ENCODE assay signal across 13 cellular contexts in the genomic region with DNA sequence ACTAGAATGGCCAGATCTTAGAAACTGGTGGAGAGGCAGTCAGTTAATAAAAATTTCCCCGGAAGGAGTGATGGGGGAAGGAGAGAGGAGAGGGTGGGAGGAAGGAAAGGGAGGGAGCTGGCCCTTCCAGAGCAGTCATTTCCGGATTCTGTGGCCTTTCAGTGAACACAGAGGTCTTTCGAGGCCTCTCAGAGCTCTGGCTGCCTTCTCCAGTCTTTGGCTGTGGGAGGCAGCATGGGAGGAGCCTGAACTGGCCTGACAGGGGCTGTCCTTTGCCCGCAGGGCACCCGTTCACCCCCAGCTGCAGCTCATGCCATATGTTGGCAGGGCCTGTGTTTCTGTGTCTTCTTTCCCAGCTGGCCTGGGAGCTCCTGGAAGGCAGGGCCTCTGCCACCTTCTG.
DNase-seq lines count a peak whose midpoint lies in the region; ATAC-seq, FAIRE-seq and TF ChIP-seq lines count a peak whose summit lies in the region.
"Had no signal": no experiment of that assay in that cellular context is flagged by ENCODE, and none has a peak within 500 bp of the region (broad histone marks: within the 10 kb centered on the region; RNA-seq: fewer than 3 reads in every experiment).

No MANE protein-coding gene starts in this region.

- POLR2A ChIA-PET in HepG2 (lab: Yijun Ruan, JAX): no interaction called here

- no peaks in the 10 kb centered on the region for H3K9me3 ChIP-seq in right lobe of liver
- H3K9me3 ChIP-seq in HepG2 (ENCODE audit: low read length): no peaks in the 10 kb centered on the region
- no peaks in the 10 kb centered on the region for H3K9me3 ChIP-seq in aorta (ENCODE audit: control insufficient read depth, low read length)
- H3K9me3 ChIP-seq in transverse colon: no peaks in the 10 kb centered on the region

- CTCF ChIA-PET in HepG2 (lab: Yijun Ruan, JAX; ENCODE audit: low intra/inter-chr PET ratio, low total read pairs): no interaction called here

- in situ Hi-C loops in HepG2 (cut with HindIII; ENCODE audit: extremely low pct_ligation_motif_present, low pct_unique_long_range_greater_than_20kb) (no loop called here), transverse colon (cut with MboI; ENCODE audit: low pct_ligation_motif_present in 1 of 4, low pct_unique_long_range_greater_than_20kb in 1 of 4, low sequenced_read_pairs in 3 of 4) (no loop called here)

- no peaks in the 10 kb centered on the region for H4K20me1 ChIP-seq in HepG2 (ENCODE audit: insufficient read depth, low read length)

- H3K27me3 ChIP-seq in right lobe of liver (no peaks in the 10 kb centered on the region), HepG2 (ENCODE audit: control insufficient read depth in 1 of 2, insufficient read depth in 2 of 2, low read length in 2 of 2) (peaks cover 0 to 23% of the 10 kb centered on the region in 2 experiments; a peak in 3 of 5 replicates), aorta (ENCODE audit: control insufficient read depth in 1 of 2, insufficient read depth in 2 of 2, low read length in 1 of 2) (no peaks in the 10 kb centered on the region), transverse colon (no peaks in the 10 kb centered on the region)
- H3K27me3 ChIP-seq: foreskin keratinocyte had no signal

- intact Hi-C loops in right lobe of liver (cut with DNase I) (no loop called here), HepG2 (cut with micrococcal nuclease; ENCODE audit: unreplicated experiment) (no loop called here), aorta (cut with DNase I) (no loop called here), transverse colon (cut with DNase I; ENCODE audit: low total_unique reads) (no loop called here)

- no peak for TF ChIP-seq CTCF in right lobe of liver (IDR thresholded peaks at IDR 0.05)
- no peak for TF ChIP-seq CTCF in HepG2 (CRISPR knock-in tag; IDR thresholded peaks at IDR 0.05)
- no peak for TF ChIP-seq CTCF in GM10266 (IDR thresholded peaks at IDR 0.05; ENCODE audit: control insufficient read depth, insufficient read depth, low read depth, missing control alignments)
- no peak for TF ChIP-seq CTCF in transverse colon (IDR thresholded peaks at IDR 0.05)

- H3K36me3 ChIP-seq in right lobe of liver (no peaks in the 10 kb centered on the region), HepG2 (replicated peaks in 1 of 2; ENCODE audit: control insufficient read depth in 1 of 2, insufficient read depth in 2 of 2, low read length in 2 of 2) (no peaks in the 10 kb centered on the region), aorta (ENCODE audit: control insufficient read depth in 1 of 2, insufficient read depth in 2 of 2, low read length in 1 of 2) (no peaks in the 10 kb centered on the region), transverse colon (no peaks in the 10 kb centered on the region)

- TF ChIP-seq POLR2A in right lobe of liver (IDR thresholded peaks at IDR 0.05) (no peak), HepG2 (IDR thresholded peaks at IDR 0.05; ENCODE audit: insufficient read depth in 1 of 2, low read depth in 2 of 2, low read length in 2 of 2) (no peak), transverse colon (IDR thresholded peaks at IDR 0.05) (no peak)

- BruUV-seq in HepG2 (replicated peaks; lab: Mats Ljungman, UMichigan): no TSS peak

- H3K4me3 ChIP-seq in right lobe of liver (no peak overlapping the region), HepG2 (replicated peaks in 1 of 3; ENCODE audit: insufficient read depth in 1 of 3, low read depth in 2 of 3, low read length in 3 of 3) (no peak overlapping the region), aorta (ENCODE audit: low read length in 2 of 2) (no peak overlapping the region), transverse colon (no peak overlapping the region)
- H3K4me3 ChIP-seq: SK-N-MC had no signal

- no peak overlapping the region for H2AFZ ChIP-seq in HepG2 (ENCODE audit: low read length)

- no peak overlapping the region for H3K9ac ChIP-seq in HepG2 (ENCODE audit: insufficient read depth, low read depth, low read length)

- 26% methylated on average over 3 of the region's 5 CpGs for WGBS in right lobe of liver (ENCODE audit: insufficient coverage, low coverage, low lambda C conversion rate, missing lambda C conversion rate)
- 6% methylated on average over 5 of the region's 5 CpGs for WGBS in HepG2 (ENCODE audit: low lambda C conversion rate)
- WGBS in aorta, 2 donors: 9 to 15% methylated on average over 5 of the region's 5 CpGs
- WGBS in transverse colon (ENCODE audit: low coverage in 1 of 2), 2 donors: 59% methylated on average over 5 of the region's 5 CpGs; no CpG with 5 or more reads in 1 of the 2 donors

- H3K4me1 ChIP-seq in right lobe of liver: no peaks in the 10 kb centered on the region
- H3K4me1 ChIP-seq in HepG2 (ENCODE audit: insufficient read depth, low read length): no peaks in the 10 kb centered on the region
- no peaks in the 10 kb centered on the region for H3K4me1 ChIP-seq in aorta (ENCODE audit: control insufficient read depth in 1 of 2, insufficient read depth in 2 of 2, low read length in 2 of 2)
- H3K4me1 ChIP-seq in transverse colon: no peaks in the 10 kb centered on the region

- TF ChIP-seq EP300 in HepG2 (IDR thresholded peaks at IDR 0.05; ENCODE audit: low read depth in 2 of 2, low read length in 2 of 2) (no peak), HepG2 (CRISPR knock-in tag; IDR thresholded peaks at IDR 0.05; ENCODE audit: borderline replicate concordance) (no peak), transverse colon (IDR thresholded peaks at IDR 0.05; ENCODE audit: low read depth) (no peak)

- no peak overlapping the region for H3K27ac ChIP-seq in right lobe of liver
- no peak overlapping the region for H3K27ac ChIP-seq in HepG2 (ENCODE audit: extremely low read length, insufficient read depth, low read length)
- H3K27ac ChIP-seq in aorta (ENCODE audit: low read depth in 1 of 2, low read length in 2 of 2): no peak overlapping the region
- H3K27ac ChIP-seq in transverse colon: no peak overlapping the region
- H3K27ac ChIP-seq: foreskin keratinocyte, SK-N-MC had no signal

- TF ChIP-seq RAD21 in HepG2 (CRISPR knock-in tag; IDR thresholded peaks at IDR 0.05): no peak

- no peaks in the 10 kb centered on the region for H3K79me2 ChIP-seq in HepG2 (ENCODE audit: insufficient read depth, low read length)

- DNase-seq in right lobe of liver (peak; percentile 48 to 74 (median 70)), HepG2 (ENCODE audit: low spot score) (no peak), cerebellar cortex (ENCODE audit: low spot score) (peak; percentile 34), kidney glomerular epithelial cell (lab: John Stamatoyannopoulos, UW) (peak; percentile 28), aorta (peak in 1 of 2 donors; percentile 47), epidermal melanocyte (ENCODE audit: insufficient read length, low spot score) (no peak), GM10266 (ENCODE audit: extremely low spot score) (no peak), transverse colon (no peak)
- DNase-seq: activated CD4-positive, alpha-beta T cell treated with anti-CD3 and anti-CD28 coated beads for 36 hours; activated effector memory CD4-positive, alpha-beta T cell treated with anti-CD3 and anti-CD28 coated beads, Interleukin-2, amount 50 U/mL, for 16 hours; foreskin keratinocyte; NCI-H510A treated with DMSO at 0.1 percent for 48 hours had no signal

- FAIRE-seq in HepG2 (lab: Jason Lieb, UNC): no peak

- no peak overlapping the region for H3K4me2 ChIP-seq in HepG2 (ENCODE audit: low read depth, low read length)

- peak; percentile 90 to 96 (median 94) for ATAC-seq in right lobe of liver
- no peak; the same call in 1 of the 3 replicates for ATAC-seq in HepG2
- ATAC-seq in aorta (ENCODE audit: low FRiP score): peak; percentile 44
- ATAC-seq: activated CD4-positive, alpha-beta T cell treated with anti-CD3 and anti-CD28 coated beads for 36 hours; foreskin keratinocyte had no signal

TF ChIP-seq in HepG2, 621 proteins besides CTCF, POLR2A, EP300 and RAD21 (continues in another document):
- TF ChIP-seq, protein P1, sequence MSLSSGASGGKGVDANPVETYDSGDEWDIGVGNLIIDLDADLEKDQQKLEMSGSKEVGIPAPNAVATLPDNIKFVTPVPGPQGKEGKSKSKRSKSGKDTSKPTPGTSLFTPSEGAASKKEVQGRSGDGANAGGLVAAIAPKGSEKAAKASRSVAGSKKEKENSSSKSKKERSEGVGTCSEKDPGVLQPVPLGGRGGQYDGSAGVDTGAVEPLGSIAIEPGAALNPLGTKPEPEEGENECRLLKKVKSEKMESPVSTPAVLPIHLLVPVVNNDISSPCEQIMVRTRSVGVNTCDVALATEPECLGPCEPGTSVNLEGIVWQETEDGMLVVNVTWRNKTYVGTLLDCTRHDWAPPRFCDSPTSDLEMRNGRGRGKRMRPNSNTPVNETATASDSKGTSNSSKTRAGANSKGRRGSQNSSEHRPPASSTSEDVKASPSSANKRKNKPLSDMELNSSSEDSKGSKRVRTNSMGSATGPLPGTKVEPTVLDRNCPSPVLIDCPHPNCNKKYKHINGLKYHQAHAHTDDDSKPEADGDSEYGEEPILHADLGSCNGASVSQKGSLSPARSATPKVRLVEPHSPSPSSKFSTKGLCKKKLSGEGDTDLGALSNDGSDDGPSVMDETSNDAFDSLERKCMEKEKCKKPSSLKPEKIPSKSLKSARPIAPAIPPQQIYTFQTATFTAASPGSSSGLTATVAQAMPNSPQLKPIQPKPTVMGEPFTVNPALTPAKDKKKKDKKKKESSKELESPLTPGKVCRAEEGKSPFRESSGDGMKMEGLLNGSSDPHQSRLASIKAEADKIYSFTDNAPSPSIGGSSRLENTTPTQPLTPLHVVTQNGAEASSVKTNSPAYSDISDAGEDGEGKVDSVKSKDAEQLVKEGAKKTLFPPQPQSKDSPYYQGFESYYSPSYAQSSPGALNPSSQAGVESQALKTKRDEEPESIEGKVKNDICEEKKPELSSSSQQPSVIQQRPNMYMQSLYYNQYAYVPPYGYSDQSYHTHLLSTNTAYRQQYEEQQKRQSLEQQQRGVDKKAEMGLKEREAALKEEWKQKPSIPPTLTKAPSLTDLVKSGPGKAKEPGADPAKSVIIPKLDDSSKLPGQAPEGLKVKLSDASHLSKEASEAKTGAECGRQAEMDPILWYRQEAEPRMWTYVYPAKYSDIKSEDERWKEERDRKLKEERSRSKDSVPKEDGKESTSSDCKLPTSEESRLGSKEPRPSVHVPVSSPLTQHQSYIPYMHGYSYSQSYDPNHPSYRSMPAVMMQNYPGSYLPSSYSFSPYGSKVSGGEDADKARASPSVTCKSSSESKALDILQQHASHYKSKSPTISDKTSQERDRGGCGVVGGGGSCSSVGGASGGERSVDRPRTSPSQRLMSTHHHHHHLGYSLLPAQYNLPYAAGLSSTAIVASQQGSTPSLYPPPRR (CRISPR knock-in tag; IDR thresholded peaks at IDR 0.05; ENCODE audit: borderline replicate concordance): no peak
- TF ChIP-seq, protein P2, sequence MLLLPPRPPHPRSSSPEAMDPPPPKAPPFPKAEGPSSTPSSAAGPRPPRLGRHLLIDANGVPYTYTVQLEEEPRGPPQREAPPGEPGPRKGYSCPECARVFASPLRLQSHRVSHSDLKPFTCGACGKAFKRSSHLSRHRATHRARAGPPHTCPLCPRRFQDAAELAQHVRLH (CRISPR knock-in tag; IDR thresholded peaks at IDR 0.05; ENCODE audit: borderline replicate concordance, low read depth): no peak
- TF ChIP-seq ZFX (CRISPR knock-in tag; IDR thresholded peaks at IDR 0.05; ENCODE audit: low read depth) (no peak), TOE1 (CRISPR knock-in tag; IDR thresholded peaks at IDR 0.05) (no peak), ZNF777 (CRISPR knock-in tag; IDR thresholded peaks at IDR 0.05) (no peak), JUND (CRISPR knock-in tag; IDR thresholded peaks at IDR 0.05) (no peak)

Comparison
In these comparisons a context has a peak if more than half of its experiments do, and no peak if none do; other contexts are left out.
1. DNase-seq: peak in right lobe of liver (3 of 3), cerebellar cortex (single experiment) and kidney glomerular epithelial cell (single experiment); none in HepG2 (single experiment), epidermal melanocyte (single experiment), GM10266 (single experiment) and transverse colon (single experiment).